26 cellular contexts compared by ENCODE assay signal in genomic region chr1:239755513-239755912, GRCh38.
DNase-seq lines count a peak whose midpoint lies in the region; ATAC-seq and TF ChIP-seq lines count a peak whose summit lies in the region.
"Had no signal": no experiment of that assay in that cellular context is flagged by ENCODE, and none has a peak within 500 bp of the region (broad histone marks: within the 10 kb centered on the region; RNA-seq: fewer than 3 reads in every experiment).

No MANE protein-coding gene starts in this region.

- H3K27ac ChIP-seq in HUES48 (ENCODE audit: low read depth, low read length): peak overlapping the region; percentile 70
- no peak overlapping the region for H3K27ac ChIP-seq in neural progenitor cell
- no peak overlapping the region for H3K27ac ChIP-seq in brain microvascular endothelial cell
- H3K27ac ChIP-seq: BLaER1 had no signal

- peaks cover 29% of the 10 kb centered on the region for H3K4me1 ChIP-seq in HUES48 (ENCODE audit: control insufficient read depth, insufficient read depth, low read length)
- peaks cover 27% of the 10 kb centered on the region for H3K4me1 ChIP-seq in neural progenitor cell
- H3K4me1 ChIP-seq: BE2C had no signal

- H3K4me3 ChIP-seq in H7 (ENCODE audit: insufficient read depth, low read depth, low read length) (no peak overlapping the region), HUES48 (ENCODE audit: low read depth, low read length) (no peak overlapping the region), neural progenitor cell (no peak overlapping the region), brain microvascular endothelial cell (ENCODE audit: low read depth, low read length) (no peak overlapping the region)
- H3K4me3 ChIP-seq: BLaER1, GM12878 had no signal

- DNase-seq in H7 (peak; percentile 25), WTC11 (ENCODE audit: low spot score) (no peak), neural progenitor cell (ENCODE audit: low spot score) (no peak), brain microvascular endothelial cell (no peak), T-helper 1 cell (no peak)
- DNase-seq: 8988T; ACHN; BE2C; C1 segment of cervical spinal cord; CD4-positive, alpha-beta memory T cell; CD4-positive, CD25-positive, alpha-beta regulatory T cell; CD8-positive, alpha-beta memory T cell; COR-L47; DMS 273 treated with DMSO at 0.1 percent for 48 hours; DMS153; DMS53; DMS79; DND-41; EL; GDM1 had no signal

- H3K36me3 Mint-ChIP-seq in WTC11 (peaks cover 3% of the 10 kb centered on the region), neural progenitor cell (no peaks in the 10 kb centered on the region)
- H3K36me3 Mint-ChIP-seq: CD14-positive monocyte; CD4-positive, alpha-beta memory T cell; CD4-positive, CD25-positive, alpha-beta regulatory T cell had no signal

- peak overlapping the region; percentile 40 for H3K4me2 ChIP-seq in neural progenitor cell
- H3K4me2 ChIP-seq: BLaER1 had no signal

- no peak overlapping the region; the same call in 1 of the 2 replicates for H3K9ac ChIP-seq in HUES48 (ENCODE audit: low read depth, low read length)
- no peak overlapping the region for H3K9ac ChIP-seq in neural progenitor cell
- H3K9ac ChIP-seq: BLaER1 had no signal

- POLR2A ChIA-PET in WTC11 (lab: Charles Lee): no interaction called here

- H3K27ac Mint-ChIP-seq in WTC11 (no peak overlapping the region), neural progenitor cell (no peak overlapping the region)
- H3K27ac Mint-ChIP-seq: CD14-positive monocyte; CD4-positive, alpha-beta memory T cell; CD4-positive, CD25-positive, alpha-beta regulatory T cell; CD8-positive, alpha-beta memory T cell had no signal

- H2AFZ ChIP-seq in neural progenitor cell (replicated peaks): no peak overlapping the region

- peaks cover 5% of the 10 kb centered on the region for H3F3A ChIP-seq in neural progenitor cell (ENCODE audit: low read depth)

- no peaks in the 10 kb centered on the region for H3K79me2 ChIP-seq in neural progenitor cell (ENCODE audit: low read depth)

- CTCF ChIA-PET in WTC11 (lab: Charles Lee): no interaction called here

- peaks cover 30% of the 10 kb centered on the region for H3K4me1 Mint-ChIP-seq in WTC11
- H3K4me1 Mint-ChIP-seq in neural progenitor cell: peaks cover 8% of the 10 kb centered on the region
- H3K4me1 Mint-ChIP-seq: CD14-positive monocyte; CD8-positive, alpha-beta memory T cell had no signal

- H4K20me1 ChIP-seq in neural progenitor cell (ENCODE audit: low read depth): no peaks in the 10 kb centered on the region
- H4K20me1 ChIP-seq: BLaER1 had no signal

- ATAC-seq in WTC11 (peak; percentile 77), GM21528 (IDR thresholded peaks at IDR 0.05; ENCODE audit: low FRiP score, unreplicated experiment) (no peak), HG02870 (IDR thresholded peaks at IDR 0.05; ENCODE audit: unreplicated experiment) (no peak)
- ATAC-seq: GM12878 had no signal

- H3K27me3 ChIP-seq in H7 (ENCODE audit: control insufficient read depth, insufficient read depth, low read length) (no peaks in the 10 kb centered on the region), HUES48 (ENCODE audit: control insufficient read depth, insufficient read depth, low read length) (no peaks in the 10 kb centered on the region), neural progenitor cell (no peaks in the 10 kb centered on the region), brain microvascular endothelial cell (replicated peaks) (no peaks in the 10 kb centered on the region)
- H3K27me3 ChIP-seq: BE2C, BLaER1 had no signal

- in situ Hi-C loops in brain microvascular endothelial cell (cut with HindIII; ENCODE audit: low pct_ligation_motif_present, low sequenced_read_pairs): no loop called here

- no peaks in the 10 kb centered on the region for H3K9me3 ChIP-seq in HUES48 (ENCODE audit: control insufficient read depth, insufficient read depth, low read length)
- H3K9me3 ChIP-seq in neural progenitor cell (ENCODE audit: low read depth): no peaks in the 10 kb centered on the region
- H3K9me3 ChIP-seq: BE2C had no signal

- peaks cover 8% of the 10 kb centered on the region for H3K9me3 Mint-ChIP-seq in WTC11
- no peaks in the 10 kb centered on the region for H3K9me3 Mint-ChIP-seq in neural progenitor cell
- H3K9me3 Mint-ChIP-seq: CD8-positive, alpha-beta memory T cell had no signal

- no peaks in the 10 kb centered on the region for H3K27me3 Mint-ChIP-seq in WTC11 (ENCODE audit: low read depth)
- no peaks in the 10 kb centered on the region for H3K27me3 Mint-ChIP-seq in neural progenitor cell (ENCODE audit: insufficient read depth, low read depth)
- H3K27me3 Mint-ChIP-seq: CD4-positive, alpha-beta memory T cell had no signal

- H3K36me3 ChIP-seq in H7 (replicated peaks; ENCODE audit: control insufficient read depth, insufficient read depth, low read length): no peaks in the 10 kb centered on the region
- H3K36me3 ChIP-seq in HUES48 (ENCODE audit: control insufficient read depth, insufficient read depth, low read length): no peaks in the 10 kb centered on the region
- no peaks in the 10 kb centered on the region for H3K36me3 ChIP-seq in neural progenitor cell
- no peaks in the 10 kb centered on the region for H3K36me3 ChIP-seq in brain microvascular endothelial cell (replicated peaks)
- H3K36me3 ChIP-seq: BE2C, BLaER1 had no signal

- H3K4me3 Mint-ChIP-seq in WTC11 (no peak overlapping the region), neural progenitor cell (no peak overlapping the region)
- H3K4me3 Mint-ChIP-seq: CD14-positive monocyte; CD4-positive, alpha-beta memory T cell; CD4-positive, CD25-positive, alpha-beta regulatory T cell; CD8-positive, alpha-beta memory T cell had no signal

- TF ChIP-seq CTCF in WTC11 (IDR thresholded peaks at IDR 0.05): no peak
- TF ChIP-seq CTCF in neural progenitor cell (IDR thresholded peaks at IDR 0.05): no peak
- TF ChIP-seq CTCF in brain microvascular endothelial cell (IDR thresholded peaks at IDR 0.05; ENCODE audit: low read depth, low read length, missing control alignments): no peak

TF ChIP-seq in WTC11, 78 proteins besides CTCF, POLR2A, EP300 and RAD21:
- TF ChIP-seq FOXK1 (CRISPR knock-in tag; IDR thresholded peaks at IDR 0.05) (no peak), RORB (CRISPR knock-in tag; IDR thresholded peaks at IDR 0.05) (no peak), ZNF281 (CRISPR knock-in tag; IDR thresholded peaks at IDR 0.05) (no peak), RELA (CRISPR knock-in tag; IDR thresholded peaks at IDR 0.05; ENCODE audit: borderline replicate concordance) (no peak), FOXP4 (CRISPR knock-in tag; IDR thresholded peaks at IDR 0.05) (no peak), NR1H2 (CRISPR knock-in tag; IDR thresholded peaks at IDR 0.05) (no peak), TCF7 (CRISPR knock-in tag; IDR thresholded peaks at IDR 0.05; ENCODE audit: low read depth) (no peak)
